ENCODE assay signal across 23 cellular contexts in the genomic region with DNA sequence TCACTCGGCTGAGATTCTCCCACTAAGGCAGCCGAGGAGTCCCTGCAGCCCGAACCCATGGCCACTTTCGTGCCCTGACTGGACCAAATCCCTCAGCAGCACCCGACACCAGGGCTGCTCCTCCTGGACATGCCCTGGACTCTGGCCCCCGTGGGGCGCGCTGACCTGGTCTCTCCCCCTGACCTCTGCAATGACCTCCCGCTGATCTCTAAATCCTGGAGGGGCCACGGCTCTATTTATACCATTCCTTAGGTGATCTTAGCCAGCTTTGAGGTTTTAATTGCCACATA.
"Had no signal": no experiment of that assay in that cellular context is flagged by ENCODE, and none has a peak within 500 bp of the region (broad histone marks: within the 10 kb centered on the region; RNA-seq: fewer than 3 reads in every experiment).

No MANE protein-coding gene starts in this region.

- H3K9me3 Mint-ChIP-seq: dendritic cell treated with granulocyte-macrophage colony-stimulating factor and Interleukin-4, amounts not matched to agents 40 ng/mL and 50 ng/mL, for 4 days had no signal

- DNase-seq: colonic mucosa; cortex of kidney; dermis blood vessel endothelial cell; dorsolateral prefrontal cortex; effector CD4-positive, alpha-beta T cell; effector CD8-positive, alpha-beta T cell; effector memory CD4-positive, alpha-beta T cell; effector memory CD8-positive, alpha-beta T cell; endodermal cell; erythroblast; esophagus squamous epithelium; foreskin fibroblast; foreskin keratinocyte; foreskin melanocyte; gastrocnemius medialis; glutamatergic neuron; head of caudate nucleus; heart left ventricle had no signal

- H3K4me1 ChIP-seq: colonic mucosa, esophagus muscularis mucosa, foreskin keratinocyte, gastroesophageal sphincter had no signal

- H3K36me3 ChIP-seq: colonic mucosa, esophagus muscularis mucosa, esophagus squamous epithelium, gastrocnemius medialis, gastroesophageal sphincter, heart left ventricle had no signal

- H3K27me3 Mint-ChIP-seq: dendritic cell treated with granulocyte-macrophage colony-stimulating factor and Interleukin-4, amounts not matched to agents 40 ng/mL and 50 ng/mL, for 4 days had no signal

- H3K27me3 ChIP-seq: colonic mucosa, foreskin keratinocyte had no signal

- H3K9me3 ChIP-seq: colonic mucosa, esophagus muscularis mucosa, esophagus squamous epithelium, gastrocnemius medialis, gastroesophageal sphincter, heart left ventricle had no signal

- H3K4me3 Mint-ChIP-seq: dendritic cell treated with granulocyte-macrophage colony-stimulating factor and Interleukin-4, amounts not matched to agents 40 ng/mL and 50 ng/mL, for 4 days; effector memory CD8-positive, alpha-beta T cell; endodermal cell had no signal

- H3K4me3 ChIP-seq: colonic mucosa, coronary artery, dorsolateral prefrontal cortex, esophagus muscularis mucosa, esophagus squamous epithelium, gastrocnemius medialis, gastroesophageal sphincter, heart left ventricle had no signal

- H3K27ac Mint-ChIP-seq: dendritic cell treated with granulocyte-macrophage colony-stimulating factor and Interleukin-4, amounts not matched to agents 40 ng/mL and 50 ng/mL, for 4 days; effector memory CD8-positive, alpha-beta T cell; endodermal cell had no signal

- H3K27ac ChIP-seq: colonic mucosa, coronary artery, epithelial cell of prostate, esophagus muscularis mucosa, esophagus squamous epithelium, foreskin keratinocyte, gastrocnemius medialis, gastroesophageal sphincter, heart left ventricle had no signal
